16 cellular contexts compared by ENCODE assay signal in genomic region chr5:172602712-172603289, GRCh38. TPM values are rescaled to one million over a fixed set of nuclear protein-coding genes. Genes with fewer than 3 reads are reported as not detected.
DNase-seq lines count a peak whose midpoint lies in the region; ATAC-seq and TF ChIP-seq lines count a peak whose summit lies in the region.
"Had no signal": no experiment of that assay in that cellular context is flagged by ENCODE, and none has a peak within 500 bp of the region (broad histone marks: within the 10 kb centered on the region; RNA-seq: fewer than 3 reads in every experiment).

No MANE protein-coding gene starts in this region.

- no peak for ATAC-seq in GM21576 (IDR thresholded peaks at IDR 0.05; ENCODE audit: unreplicated experiment)

- no peaks in the 10 kb centered on the region for H3K27me3 ChIP-seq in layer of hippocampus (ENCODE audit: control insufficient read depth, insufficient read depth, low read length)
- no peaks in the 10 kb centered on the region for H3K27me3 ChIP-seq in prostate gland (replicated peaks; ENCODE audit: insufficient read depth)
- H3K27me3 ChIP-seq in uterus, result no peaks in the 10 kb centered on the region

- no peak overlapping the region for H3K4me3 ChIP-seq in prostate gland
- H3K4me3 ChIP-seq in uterus, result no peak overlapping the region

- DNase-seq in activated effector memory CD4-positive, alpha-beta T cell treated with anti-CD3 and anti-CD28 coated beads, Interleukin-2, amount 50 U/mL, for 16 hours, result peak; percentile 28
- DNase-seq in activated effector memory CD4-positive, alpha-beta T cell treated with Interleukin-2 at 50 U/mL for 16 hours, result no peak
- DNase-seq in prostate gland (ENCODE audit: low spot score) (no peak), uterus (peak; percentile 57 to 67), NCI-H1694 treated with DMSO at 0.1 percent for 48 hours (lab: John Stamatoyannopoulos, UW) (no peak), glomerular visceral epithelial cell (ENCODE audit: extremely low spot score) (no peak)
- DNase-seq: dermis blood vessel endothelial cell; naive B cell; NCI-H2029; stimulated activated CD4-positive, alpha-beta T cell treated with anti-CD3 and anti-CD28 coated beads, Interleukin-2, amount 100 ng/mL, for 48 hours; stimulated activated naive CD4-positive, alpha-beta T cell treated with Interleukin-2 at 50 U/mL for 16 hours; SW 1271 had no signal

- no peak for TF ChIP-seq CTCF in prostate gland (IDR thresholded peaks at IDR 0.05)
- no peak for TF ChIP-seq CTCF in uterus (IDR thresholded peaks at IDR 0.05)

- no peaks in the 10 kb centered on the region for H3K36me3 ChIP-seq in prostate gland
- H3K36me3 ChIP-seq in uterus, result no peaks in the 10 kb centered on the region

- 49% methylated on average over 19 of the region's 19 CpGs for WGBS in prostate gland

- H3K9me3 ChIP-seq in prostate gland (no peaks in the 10 kb centered on the region), uterus (no peaks in the 10 kb centered on the region)
- H3K9me3 ChIP-seq: Caco-2 had no signal

- TF ChIP-seq POLR2A in prostate gland (IDR thresholded peaks at IDR 0.05) (no peak), uterus (IDR thresholded peaks at IDR 0.05) (no peak)

- intact Hi-C loops in prostate gland (cut with DNase I) (no loop called here), uterus (cut with DNase I; ENCODE audit: low total_unique reads) (no loop called here)

- H3K27ac ChIP-seq in layer of hippocampus (ENCODE audit: low read depth, low read length) (peak overlapping the region; percentile 44), prostate gland (peak overlapping the region; percentile 68 to 71), uterus (peak overlapping the region; percentile 84 to 93)
- H3K27ac ChIP-seq: 22Rv1 had no signal

- H3K4me1 ChIP-seq in prostate gland (replicated peaks) (no peaks in the 10 kb centered on the region), uterus (peaks cover 0 to 4% of the 10 kb centered on the region in 2 donors)
- H3K4me1 ChIP-seq: Caco-2 had no signal

RNA-seq across cellular contexts. Expression of gene NEURL1B, which starts 38.3 kb away (rescaled TPM):
- total RNA-seq in prostate gland (10 to 100 TPM; 23.9 to 39.9 TPM), uterus (100 to 1,000 TPM in 1 of 4 donors, 10 to 100 TPM in 3; 51.1 to 136 (median 74.1) TPM)

Comparison
In these comparisons a context has a peak if more than half of its experiments do, and no peak if none do; other contexts are left out.
1. DNase-seq: peak in activated effector memory CD4-positive, alpha-beta T cell treated with anti-CD3 and anti-CD28 coated beads, Interleukin-2, amount 50 U/mL, for 16 hours (single experiment) and uterus (2 of 2); none in activated effector memory CD4-positive, alpha-beta T cell treated with Interleukin-2 at 50 U/mL for 16 hours (single experiment), prostate gland (single experiment), NCI-H1694 treated with DMSO at 0.1 percent for 48 hours (single experiment) and glomerular visceral epithelial cell (single experiment).
2. Peak in every context shown above with its lines, with median percentiles within 50 percentile points of each other: H3K27ac ChIP-seq.